Comparison of ENCODE assay signal across 19 cellular contexts in genomic region chr15:69210574-69210973, GRCh38.
"Had no signal": no experiment of that assay in that cellular context is flagged by ENCODE, and none has a peak within 500 bp of the region (broad histone marks: within the 10 kb centered on the region; RNA-seq: fewer than 3 reads in every experiment).

No MANE protein-coding gene starts in this region.

- H3K4me3 ChIP-seq: coronary artery, dorsolateral prefrontal cortex, esophagus muscularis mucosa, gastroesophageal sphincter, heart left ventricle, hepatocyte, left ventricle myocardium inferior, lower lobe of right lung had no signal

- H3K27ac ChIP-seq: coronary artery, dorsolateral prefrontal cortex, esophagus muscularis mucosa, foreskin keratinocyte, gastroesophageal sphincter, heart left ventricle, hepatocyte, left ventricle myocardium inferior, lower lobe of right lung had no signal

- H3K36me3 ChIP-seq: esophagus muscularis mucosa, gastroesophageal sphincter, heart left ventricle, left ventricle myocardium inferior, lower lobe of right lung had no signal

- FAIRE-seq: endothelial cell of umbilical vein had no signal

- H2AFZ ChIP-seq: hepatocyte had no signal

- H3K27me3 ChIP-seq: dorsolateral prefrontal cortex, esophagus muscularis mucosa, foreskin keratinocyte, gastroesophageal sphincter, heart left ventricle, hepatocyte had no signal

- DNase-seq: dermis blood vessel endothelial cell; dorsolateral prefrontal cortex; effector CD4-positive, alpha-beta T cell; effector memory CD4-positive, alpha-beta T cell; foreskin keratinocyte; heart left ventricle; hypothalamus; immature natural killer cell; islet precursor cell; kidney; kidney glomerular epithelial cell; left ventricle myocardium inferior; lower lobe of right lung; mesenchymal stem cell had no signal

- ATAC-seq: foreskin keratinocyte, gastroesophageal sphincter, heart left ventricle, lower lobe of right lung had no signal

- H3K9me3 ChIP-seq: esophagus muscularis mucosa, gastroesophageal sphincter, left ventricle myocardium inferior, lower lobe of right lung had no signal

- H3K4me2 ChIP-seq: hepatocyte had no signal

- H3K4me1 ChIP-seq: esophagus muscularis mucosa, foreskin keratinocyte, gastroesophageal sphincter, lower lobe of right lung had no signal
